In genomic region chr3:153066983-153067382, GRCh38 we compare ENCODE assay signal across 23 cellular contexts.
"Had no signal": no experiment of that assay in that cellular context is flagged by ENCODE, and none has a peak within 500 bp of the region (broad histone marks: within the 10 kb centered on the region; RNA-seq: fewer than 3 reads in every experiment).

No MANE protein-coding gene starts in this region.

- H3K9me3 Mint-ChIP-seq: IgD-negative memory B cell had no signal

- ATAC-seq: K562, Panc1, PC-3 had no signal

- H3K4me1 Mint-ChIP-seq: IgD-negative memory B cell had no signal

- H3K4me3 Mint-ChIP-seq: IgD-negative memory B cell had no signal

- H3K36me3 Mint-ChIP-seq: IgD-negative memory B cell had no signal

- DNase-seq: Kasumi-1; NCI-H1092 treated with DMSO at 0.1 percent for 48 hours; NCI-H1436; NCI-H187; NCI-H2029; NCI-H2081 treated with DMSO at 0.1 percent for 48 hours; NCI-H2171; NCI-H226; NCI-H446; NCI-H510A; NCI-H524 treated with DMSO at 0.1 percent for 48 hours; NCI-H69; NCI-H774; NK-92 treated with Interleukin-12 subunit alpha and Interleukin-12 subunit beta, amount 100 ng/mL, for 24 hours; PC-3; SHP77; SK-N-SH; SW 1271 had no signal

- H3K4me3 ChIP-seq: K562 had no signal

- H3K27ac ChIP-seq: KMS-11, RWPE1 had no signal

- H3K9me3 ChIP-seq: SK-N-SH had no signal

- H3K27me3 Mint-ChIP-seq: IgD-negative memory B cell had no signal
